ENCODE assay signal across 21 cellular contexts in genomic region chr10:63642808-63643207, GRCh38.
"Had no signal": no experiment of that assay in that cellular context is flagged by ENCODE, and none has a peak within 500 bp of the region (broad histone marks: within the 10 kb centered on the region; RNA-seq: fewer than 3 reads in every experiment).

No MANE protein-coding gene starts in this region.

- H3K9ac ChIP-seq: neural progenitor cell had no signal

- H3K9me3 ChIP-seq: spleen had no signal

- FAIRE-seq: bronchial epithelial cell had no signal

- H3K4me1 ChIP-seq: neural progenitor cell had no signal

- H3K4me3 Mint-ChIP-seq: activated naive CD8-positive, alpha-beta T cell treated with anti-CD3 and anti-CD28 coated beads for 36 hours; activated T-cell treated with anti-CD3 and anti-CD28 coated beads, Interleukin-2, amount 50 U/mL, for 24 hours; endodermal cell; immature natural killer cell; naive B cell; neural progenitor cell; T-helper 1 cell treated with Interleukin-12 subunit alpha and Interleukin-12 subunit beta and Interleukin-4 antibody, amounts not matched to agents 30 μg/mL and 1 μg/mL, for 36 hours; WTC11 had no signal

- H3K27me3 Mint-ChIP-seq: activated naive CD8-positive, alpha-beta T cell treated with anti-CD3 and anti-CD28 coated beads for 36 hours; activated T-cell treated with anti-CD3 and anti-CD28 coated beads, Interleukin-2, amount 50 U/mL, for 24 hours; naive B cell had no signal

- H3K27ac Mint-ChIP-seq: activated naive CD8-positive, alpha-beta T cell treated with anti-CD3 and anti-CD28 coated beads for 36 hours; activated T-cell treated with anti-CD3 and anti-CD28 coated beads, Interleukin-2, amount 50 U/mL, for 24 hours; activated T-helper 2 cell treated with anti-CD3 and anti-CD28 coated beads, Interferon-gamma antibody, Interleukin-2, Interleukin-4, amounts not matched to agents 10 μg/mL and 5 μg/mL and 100 μg/mL, durations not matched to agents 14 hours and 24 hours and 36 hours; endodermal cell; immature natural killer cell; naive B cell; neural progenitor cell; T-helper 1 cell treated with Interleukin-12 subunit alpha and Interleukin-12 subunit beta and Interleukin-4 antibody, amounts not matched to agents 30 μg/mL and 1 μg/mL, for 36 hours; WTC11 had no signal

- H3K27ac ChIP-seq: epithelial cell of prostate, neural progenitor cell had no signal

- H3K36me3 Mint-ChIP-seq: activated naive CD8-positive, alpha-beta T cell treated with anti-CD3 and anti-CD28 coated beads for 36 hours; immature natural killer cell; naive B cell; neural progenitor cell; WTC11 had no signal

- H3K4me3 ChIP-seq: neural progenitor cell, spleen had no signal

- H2AFZ ChIP-seq: neural progenitor cell had no signal

- H3K27me3 ChIP-seq: neural progenitor cell, spleen had no signal

- H3K36me3 ChIP-seq: neural progenitor cell, spleen had no signal

- H3K4me1 Mint-ChIP-seq: immature natural killer cell, neural progenitor cell had no signal

- ATAC-seq: WTC11 had no signal

- DNase-seq: activated CD4-positive, alpha-beta T cell treated with anti-CD3 and anti-CD28 coated beads, Interleukin-2, amount 50 U/mL, for 4 hours; activated CD8-positive, alpha-beta memory T cell treated with anti-CD3 and anti-CD28 coated beads for 24 hours; activated CD8-positive, alpha-beta memory T cell treated with anti-CD3 and anti-CD28 coated beads, Interleukin-2, amount 50 U/mL, for 4 hours; activated naive CD4-positive, alpha-beta T cell treated with Interleukin-2 at 50 U/mL for 16 hours; activated naive CD8-positive, alpha-beta T cell treated with anti-CD3 and anti-CD28 coated beads for 36 hours; activated T-cell treated with anti-CD3 and anti-CD28 coated beads, Interleukin-2, amount 50 U/mL, for 24 hours; amygdala; cortex of kidney; endodermal cell; immature natural killer cell; naive B cell; spleen; stimulated activated CD4-positive, alpha-beta T cell treated with anti-CD3 and anti-CD28 coated beads, Interleukin-4, amount 100 ng/mL, for 1 hour; stimulated activated naive CD4-positive, alpha-beta T cell; T1000 had no signal

- H3K9me3 Mint-ChIP-seq: activated naive CD8-positive, alpha-beta T cell treated with anti-CD3 and anti-CD28 coated beads for 36 hours; activated T-cell treated with anti-CD3 and anti-CD28 coated beads, Interleukin-2, amount 50 U/mL, for 24 hours; activated T-helper 2 cell treated with anti-CD3 and anti-CD28 coated beads, Interferon-gamma antibody, Interleukin-2, Interleukin-4, amounts not matched to agents 10 μg/mL and 5 μg/mL and 100 μg/mL, durations not matched to agents 14 hours and 24 hours and 36 hours; endodermal cell; immature natural killer cell; naive B cell; neural progenitor cell; T-helper 1 cell treated with Interleukin-12 subunit alpha and Interleukin-12 subunit beta and Interleukin-4 antibody, amounts not matched to agents 30 μg/mL and 1 μg/mL, for 36 hours had no signal

- H3K4me2 ChIP-seq: neural progenitor cell had no signal
